ENCODE assay signal across 7 cellular contexts in the genomic region with DNA sequence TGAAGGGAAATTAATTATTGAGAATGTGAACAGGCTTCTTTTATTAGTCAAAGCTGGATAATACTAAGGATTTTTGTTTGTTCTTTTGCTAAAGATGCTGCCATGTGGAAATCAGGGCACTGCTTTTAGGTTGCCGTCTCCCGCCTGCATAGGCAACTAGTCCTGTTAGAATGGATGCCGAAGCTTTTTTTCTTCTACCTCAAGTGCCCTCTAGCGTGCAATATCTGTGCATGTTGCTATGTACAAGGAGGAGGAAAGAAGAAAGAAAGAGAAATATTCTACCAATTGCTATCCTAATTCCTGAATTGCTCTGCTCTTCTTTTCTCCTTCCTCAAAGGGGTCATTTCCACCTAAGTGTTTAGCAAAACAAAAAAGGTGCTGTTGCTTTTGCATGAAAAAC. TPM values are rescaled to one million over a fixed set of nuclear protein-coding genes. Genes with fewer than 3 reads are reported as not detected.
DNase-seq lines count a peak whose midpoint lies in the region; ATAC-seq and TF ChIP-seq lines count a peak whose summit lies in the region.

No MANE protein-coding gene starts in this region.

- no peak overlapping the region for H3K4me3 Mint-ChIP-seq in osteocyte (ENCODE audit: unreplicated experiment)

- no peaks in the 10 kb centered on the region for H3K9me3 Mint-ChIP-seq in osteocyte (ENCODE audit: unreplicated experiment)

- ATAC-seq in HG02763 (IDR thresholded peaks at IDR 0.05; ENCODE audit: unreplicated experiment) (no peak), HG03354 (IDR thresholded peaks at IDR 0.05; ENCODE audit: poor library complexity, severe bottlenecking, unreplicated experiment) (no peak)

- no peaks in the 10 kb centered on the region for H3K36me3 Mint-ChIP-seq in osteocyte (ENCODE audit: unreplicated experiment)

- peaks cover 6% of the 10 kb centered on the region for H3K4me1 Mint-ChIP-seq in osteocyte (ENCODE audit: unreplicated experiment)

- no peak overlapping the region for H3K27ac Mint-ChIP-seq in osteocyte (ENCODE audit: unreplicated experiment)

- DNase-seq in GM10266 (ENCODE audit: extremely low spot score) (peak; percentile 14), NCI-H1436 treated with DMSO at 0.1 percent for 48 hours (lab: John Stamatoyannopoulos, UW) (peak; percentile 29), cardiac fibroblast (ENCODE audit: low read depth in 2 of 2) (peak; percentile 1 to 63), osteocyte (ENCODE audit: extremely low spot score, unreplicated experiment) (no peak)
- no peak for DNase-seq in effector CD4-positive, alpha-beta T cell

- peak; percentile 33 for TF ChIP-seq CTCF in GM10266 (IDR thresholded peaks at IDR 0.05; ENCODE audit: control insufficient read depth, insufficient read depth, low read depth, missing control alignments)
- peak; percentile 41 for TF ChIP-seq CTCF in cardiac fibroblast (IDR thresholded peaks at IDR 0.05; ENCODE audit: low read depth, low read length)
- peak; percentile 88 for TF ChIP-seq CTCF in osteocyte (IDR thresholded peaks at IDR 0.05)

- H3K27me3 Mint-ChIP-seq in osteocyte (ENCODE audit: unreplicated experiment): peaks cover 44% of the 10 kb centered on the region

- no peak overlapping the region for H3K4me3 ChIP-seq in cardiac fibroblast (replicated peaks in 1 of 2; ENCODE audit: low read depth in 2 of 2, low read length in 2 of 2)

RNA-seq across cellular contexts. Expression of gene CDH8, which starts 5.2 kb away (rescaled TPM):
- total RNA-seq in osteocyte: 7.6 and 7.7 TPM in 2 replicates

Comparison
In these comparisons a context has a peak if more than half of its experiments do, and no peak if none do; other contexts are left out.
1. DNase-seq: peak in GM10266 (single experiment), NCI-H1436 treated with DMSO at 0.1 percent for 48 hours (single experiment) and cardiac fibroblast (2 of 2); none in osteocyte (single experiment) and effector CD4-positive, alpha-beta T cell (single experiment).
2. CTCF ChIP-seq: peak in every context shown above with its lines; median percentile 88 in osteocyte; 41 in cardiac fibroblast; 33 in GM10266.